In the genomic region with DNA sequence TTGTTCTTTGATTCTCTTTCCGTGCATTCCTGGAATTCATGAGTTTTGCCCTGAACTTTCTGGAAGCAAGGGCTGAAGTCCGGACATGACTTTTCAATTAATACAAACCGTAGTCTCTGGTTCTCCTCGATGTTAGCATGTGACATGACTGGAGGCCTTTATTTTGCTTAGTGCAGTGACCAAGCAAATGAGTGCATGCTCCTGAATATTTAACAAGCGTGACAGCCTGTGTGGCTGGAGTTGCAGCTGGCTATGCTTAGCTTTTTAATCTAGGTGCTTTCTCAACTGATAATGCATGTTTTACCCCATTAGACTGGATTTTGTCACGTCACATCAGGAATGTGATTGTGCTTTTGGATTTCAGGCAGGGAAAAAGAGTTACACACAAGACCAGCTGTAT, we compare ENCODE assay signal across 20 cellular contexts.
DNase-seq lines count a peak whose midpoint lies in the region; ATAC-seq, FAIRE-seq and TF ChIP-seq lines count a peak whose summit lies in the region.
"Had no signal": no experiment of that assay in that cellular context is flagged by ENCODE, and none has a peak within 500 bp of the region (broad histone marks: within the 10 kb centered on the region; RNA-seq: fewer than 3 reads in every experiment).

No MANE protein-coding gene starts in this region.

- no peak for FAIRE-seq in pancreas (lab: Jason Lieb, UNC)
- FAIRE-seq: GM12892 had no signal

- H3K4me1 ChIP-seq in pancreas: peaks cover 0 to 24% (median 15%) of the 10 kb centered on the region in 3 donors
- H3K4me1 ChIP-seq: uterus had no signal

- H3K9me3 ChIP-seq in pancreas: no peaks in the 10 kb centered on the region
- H3K9me3 ChIP-seq: uterus had no signal

- no peaks in the 10 kb centered on the region for H3K9me3 Mint-ChIP-seq in stimulated activated effector memory CD8-positive, alpha-beta T cell treated with anti-CD3 and anti-CD28 coated beads, Interleukin-12 subunit alpha, Interleukin-12 subunit beta, amount 100 ng/mL, for 72 hours

- H3K27me3 ChIP-seq in pancreas: no peaks in the 10 kb centered on the region
- H3K27me3 ChIP-seq: uterus had no signal

- WGBS in pancreas, 2 donors: 48 to 55% methylated on average over 6 of the region's 6 CpGs

- H3K4me1 Mint-ChIP-seq in stimulated activated effector memory CD8-positive, alpha-beta T cell treated with anti-CD3 and anti-CD28 coated beads, Interleukin-12 subunit alpha, Interleukin-12 subunit beta, amount 100 ng/mL, for 72 hours: no peaks in the 10 kb centered on the region

- intact Hi-C loops in pancreas (cut with DNase I): no loop called here

- no peak overlapping the region for H3K4me3 ChIP-seq in AG10803 (ENCODE audit: low read length)
- no peak overlapping the region for H3K4me3 ChIP-seq in epithelial cell of proximal tubule (ENCODE audit: low read depth, low read length)
- no peak overlapping the region for H3K4me3 ChIP-seq in pancreas
- H3K4me3 ChIP-seq: SK-N-MC, uterus had no signal

- H3K27ac ChIP-seq in pancreas: peak overlapping the region in 2 of 4 donors; percentile 4 to 38
- H3K27ac ChIP-seq: SK-N-MC, uterus had no signal

- peak; percentile 91 for DNase-seq in AG10803 (ENCODE audit: low read depth)
- DNase-seq in NCI-H526 (lab: John Stamatoyannopoulos, UW): peak; percentile 50 to 59
- peak; percentile 63 for DNase-seq in epithelial cell of proximal tubule (ENCODE audit: low read depth)
- no peak for DNase-seq in pancreas
- DNase-seq in T1000 (lab: John Stamatoyannopoulos, UW): no peak
- DNase-seq in stimulated activated effector memory CD8-positive, alpha-beta T cell treated with anti-CD3 and anti-CD28 coated beads, Interleukin-12 subunit alpha, Interleukin-12 subunit beta, amount 100 ng/mL, for 72 hours (ENCODE audit: low spot score in 2 of 2): no peak
- DNase-seq in SHP77 treated with DMSO at 0.1 percent for 48 hours (lab: John Stamatoyannopoulos, UW): no peak
- DNase-seq: ACHN; activated CD4-positive, alpha-beta T cell treated with anti-CD3 and anti-CD28 coated beads, Interleukin-2, amount 50 U/mL, for 1 hour; activated naive CD4-positive, alpha-beta T cell treated with anti-CD3 and anti-CD28 coated beads, Interleukin-2, amount 50 U/mL, for 16 hours; activated T-cell treated with anti-CD3 and anti-CD28 coated beads, Interleukin-2, amount 50 U/mL, for 1 hour; COR-L47; left ventricle myocardium superior; NCI-H1417 treated with DMSO at 0.1 percent for 48 hours; NCI-H446; stimulated activated naive CD8-positive, alpha-beta T cell treated with anti-CD3 and anti-CD28 coated beads, Interleukin-15, amount 100 ng/mL, for 72 hours; uterus had no signal

- no peaks in the 10 kb centered on the region for H3K36me3 ChIP-seq in pancreas
- H3K36me3 ChIP-seq: uterus had no signal

- TF ChIP-seq CTCF in AG10803 (conservative IDR thresholded peaks at IDR 0.05; ENCODE audit: low read length) (no peak), epithelial cell of proximal tubule (conservative IDR thresholded peaks at IDR 0.05; ENCODE audit: low read depth, low read length) (no peak), pancreas (IDR thresholded peaks at IDR 0.05) (no peak)

- no peak overlapping the region for H3K27ac Mint-ChIP-seq in stimulated activated effector memory CD8-positive, alpha-beta T cell treated with anti-CD3 and anti-CD28 coated beads, Interleukin-12 subunit alpha, Interleukin-12 subunit beta, amount 100 ng/mL, for 72 hours

- peak; percentile 50 to 67 (median 56) for ATAC-seq in pancreas
- ATAC-seq in GM18870 (IDR thresholded peaks at IDR 0.05; ENCODE audit: unreplicated experiment): no peak
- no peak for ATAC-seq in stimulated activated effector memory CD8-positive, alpha-beta T cell treated with anti-CD3 and anti-CD28 coated beads, Interleukin-12 subunit alpha, Interleukin-12 subunit beta, amount 100 ng/mL, for 72 hours
- ATAC-seq: left ventricle myocardium superior; stimulated activated naive CD8-positive, alpha-beta T cell treated with anti-CD3 and anti-CD28 coated beads, Interleukin-15, amount 100 ng/mL, for 72 hours had no signal

- no peaks in the 10 kb centered on the region for H3K36me3 Mint-ChIP-seq in stimulated activated effector memory CD8-positive, alpha-beta T cell treated with anti-CD3 and anti-CD28 coated beads, Interleukin-12 subunit alpha, Interleukin-12 subunit beta, amount 100 ng/mL, for 72 hours

- no peak overlapping the region for H3K4me3 Mint-ChIP-seq in stimulated activated effector memory CD8-positive, alpha-beta T cell treated with anti-CD3 and anti-CD28 coated beads, Interleukin-12 subunit alpha, Interleukin-12 subunit beta, amount 100 ng/mL, for 72 hours
- H3K4me3 Mint-ChIP-seq: stimulated activated naive CD8-positive, alpha-beta T cell treated with anti-CD3 and anti-CD28 coated beads, Interleukin-15, amount 100 ng/mL, for 72 hours had no signal

Comparison
In these comparisons a context has a peak if more than half of its experiments do, and no peak if none do; other contexts are left out.
1. DNase-seq: peak in AG10803 (single experiment), NCI-H526 (2 of 2) and epithelial cell of proximal tubule (single experiment); none in pancreas (0 of 6), T1000 (single experiment), stimulated activated effector memory CD8-positive, alpha-beta T cell treated with anti-CD3 and anti-CD28 coated beads, Interleukin-12 subunit alpha, Interleukin-12 subunit beta, amount 100 ng/mL, for 72 hours (0 of 2) and SHP77 treated with DMSO at 0.1 percent for 48 hours (single experiment).
2. ATAC-seq: peak in pancreas (4 of 4); none in GM18870 (single experiment) and stimulated activated effector memory CD8-positive, alpha-beta T cell treated with anti-CD3 and anti-CD28 coated beads, Interleukin-12 subunit alpha, Interleukin-12 subunit beta, amount 100 ng/mL, for 72 hours (single experiment).